8 cellular contexts compared by ENCODE assay signal in the genomic region with DNA sequence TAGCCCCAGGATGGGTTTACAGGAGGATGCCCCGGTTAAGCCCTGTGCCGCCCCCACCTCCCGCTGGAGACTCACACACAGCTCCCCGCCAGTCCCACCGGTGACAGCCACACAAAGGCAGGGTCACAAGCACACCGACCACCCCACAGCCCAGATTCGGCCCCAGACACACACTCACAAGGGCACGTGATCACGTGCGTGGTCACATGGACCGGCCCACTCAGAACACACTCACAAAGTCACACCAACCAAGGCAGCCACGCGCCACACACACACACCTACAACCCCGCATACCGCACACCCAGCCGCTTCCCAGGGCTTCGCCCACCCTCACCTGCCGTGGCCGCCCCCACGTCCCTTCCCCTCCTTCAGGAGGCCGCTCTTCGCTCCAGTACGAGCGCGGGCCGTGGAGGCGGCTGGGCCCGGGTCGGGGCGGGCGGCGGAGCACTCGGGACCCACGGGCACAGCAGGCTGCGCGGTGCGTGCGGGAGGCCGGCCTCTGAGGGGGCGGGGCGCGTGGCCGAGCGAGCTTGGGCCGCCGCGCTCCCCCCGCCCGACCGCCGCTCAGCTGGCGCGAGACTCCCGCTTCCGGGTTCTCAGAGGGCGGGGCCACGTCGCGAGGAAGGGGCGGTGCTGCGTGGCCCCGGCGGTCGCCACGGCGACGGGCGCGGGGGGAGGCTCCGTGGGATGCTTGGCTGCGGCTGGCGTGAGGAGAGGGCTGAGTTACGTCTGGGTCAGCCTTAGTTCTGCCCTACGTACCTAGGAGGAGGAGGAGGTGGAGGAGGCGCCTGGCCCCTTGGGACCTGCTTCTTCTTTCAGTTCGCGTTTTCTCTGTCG. TPM values are rescaled to one million over a fixed set of nuclear protein-coding genes. Genes with fewer than 3 reads are reported as not detected.
DNase-seq lines count a peak whose midpoint lies in the region; ATAC-seq and TF ChIP-seq lines count a peak whose summit lies in the region.

A gene with protein sequence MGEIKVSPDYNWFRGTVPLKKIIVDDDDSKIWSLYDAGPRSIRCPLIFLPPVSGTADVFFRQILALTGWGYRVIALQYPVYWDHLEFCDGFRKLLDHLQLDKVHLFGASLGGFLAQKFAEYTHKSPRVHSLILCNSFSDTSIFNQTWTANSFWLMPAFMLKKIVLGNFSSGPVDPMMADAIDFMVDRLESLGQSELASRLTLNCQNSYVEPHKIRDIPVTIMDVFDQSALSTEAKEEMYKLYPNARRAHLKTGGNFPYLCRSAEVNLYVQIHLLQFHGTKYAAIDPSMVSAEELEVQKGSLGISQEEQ (minus strand): TSS at position 584 of the 837 bp plus-strand sequence. CDS start 6,345 bp downstream, outside the sequence.

- intact Hi-C loops in activated T-helper 2 cell treated with anti-CD3 and anti-CD28 coated beads, Interferon-gamma antibody, Interleukin-2, Interleukin-4, amounts not matched to agents 10 μg/mL and 5 μg/mL and 100 μg/mL, durations not matched to agents 14 hours and 24 hours and 36 hours (cut with micrococcal nuclease): loop anchor here (2.0 to 5.0 kb wide), 2 partner anchors 97 to 307 kb away; a partner anchor contains a TSS
- intact Hi-C loops in natural killer cell (cut with micrococcal nuclease): loop anchor here (1.0 to 5.0 kb wide), 2 partner anchors 40 to 147 kb away; a partner anchor contains a TSS

- H3K9me3 ChIP-seq in Loucy (ENCODE audit: insufficient read depth, low read depth, low read length) (no peaks in the 10 kb centered on the region), RWPE2 (ENCODE audit: severe bottlenecking) (no peaks in the 10 kb centered on the region)

- H3K27ac Mint-ChIP-seq in activated T-helper 2 cell treated with anti-CD3 and anti-CD28 coated beads, Interferon-gamma antibody, Interleukin-2, Interleukin-4, amounts not matched to agents 10 μg/mL and 5 μg/mL and 100 μg/mL, durations not matched to agents 14 hours and 24 hours and 36 hours: peak within 1 kb of the TSS; percentile 90
- H3K27ac Mint-ChIP-seq in natural killer cell: peak within 1 kb of the TSS; percentile 94 to 96

- H3K4me1 ChIP-seq in Loucy (ENCODE audit: insufficient read depth, low read length, poor library complexity, severe bottlenecking) (peaks cover 35% of the 10 kb centered on the region), RWPE2 (ENCODE audit: insufficient read depth, poor library complexity, severe bottlenecking) (peaks cover 9% of the 10 kb centered on the region)

- ATAC-seq in RWPE2 (ENCODE audit: low read depth): peak; percentile 98
- peak; percentile 86 to 96 (median 89) for ATAC-seq in natural killer cell

- H3K4me3 ChIP-seq in H7 (ENCODE audit: insufficient read depth, low read depth, low read length) (peak within 1 kb of the TSS; percentile 88), Loucy (ENCODE audit: low read length, poor library complexity, severe bottlenecking) (peak within 1 kb of the TSS; percentile 97), RWPE2 (ENCODE audit: severe bottlenecking) (peak within 1 kb of the TSS; percentile 87)

- H3K4me3 Mint-ChIP-seq in activated T-helper 2 cell treated with anti-CD3 and anti-CD28 coated beads, Interferon-gamma antibody, Interleukin-2, Interleukin-4, amounts not matched to agents 10 μg/mL and 5 μg/mL and 100 μg/mL, durations not matched to agents 14 hours and 24 hours and 36 hours (ENCODE audit: low read depth): peak within 1 kb of the TSS; percentile 100
- peak within 1 kb of the TSS; percentile 99 for H3K4me3 Mint-ChIP-seq in natural killer cell

- H3K9me3 Mint-ChIP-seq in activated T-helper 2 cell treated with anti-CD3 and anti-CD28 coated beads, Interferon-gamma antibody, Interleukin-2, Interleukin-4, amounts not matched to agents 10 μg/mL and 5 μg/mL and 100 μg/mL, durations not matched to agents 14 hours and 24 hours and 36 hours: no peaks in the 10 kb centered on the region
- no peaks in the 10 kb centered on the region for H3K9me3 Mint-ChIP-seq in natural killer cell

- no peaks in the 10 kb centered on the region for H3K36me3 ChIP-seq in H7 (replicated peaks; ENCODE audit: control insufficient read depth, insufficient read depth, low read length)
- no peaks in the 10 kb centered on the region for H3K36me3 ChIP-seq in Loucy (ENCODE audit: insufficient read depth, low read length)
- peaks cover 10% of the 10 kb centered on the region; the same call in 1 of the 2 replicates for H3K36me3 ChIP-seq in RWPE2 (ENCODE audit: low read depth)

- peaks cover 7% of the 10 kb centered on the region for H4K20me1 ChIP-seq in Loucy (ENCODE audit: insufficient read depth, low read length, poor library complexity, severe bottlenecking)

- peak; percentile 95 for DNase-seq in ELF-1 (ENCODE audit: low read depth, low spot score)
- DNase-seq in H7: peak; percentile 96
- DNase-seq in RWPE2 (ENCODE audit: low spot score): peak; percentile 95
- DNase-seq in activated T-helper 2 cell treated with anti-CD3 and anti-CD28 coated beads, Interferon-gamma antibody, Interleukin-2, Interleukin-4, amounts not matched to agents 10 μg/mL and 5 μg/mL and 100 μg/mL, durations not matched to agents 14 hours and 24 hours and 36 hours (ENCODE audit: low spot score): peak; percentile 90
- DNase-seq in fibroblast of peridontal ligament (ENCODE audit: extremely low read depth): peak; percentile 88
- DNase-seq in natural killer cell: peak; percentile 93
- peak; percentile 71 to 86 (median 84) for DNase-seq in stimulated activated naive CD4-positive, alpha-beta T cell (lab: John Stamatoyannopoulos, UW)

- H3F3A ChIP-seq in Loucy (ENCODE audit: low read depth): no peaks in the 10 kb centered on the region; the same call in 1 of the 2 replicates

- peaks cover 38% of the 10 kb centered on the region for H3K4me1 Mint-ChIP-seq in activated T-helper 2 cell treated with anti-CD3 and anti-CD28 coated beads, Interferon-gamma antibody, Interleukin-2, Interleukin-4, amounts not matched to agents 10 μg/mL and 5 μg/mL and 100 μg/mL, durations not matched to agents 14 hours and 24 hours and 36 hours (ENCODE audit: low read depth)
- H3K4me1 Mint-ChIP-seq in natural killer cell: peaks cover 31 to 34% of the 10 kb centered on the region in 2 donors

- no peaks in the 10 kb centered on the region for H3K9me2 ChIP-seq in Loucy (replicated peaks; ENCODE audit: low read depth, low read length)

- H2AFZ ChIP-seq in Loucy (ENCODE audit: low read length): peak within 1 kb of the TSS; percentile 98

- H3K27me3 ChIP-seq in H7 (ENCODE audit: control insufficient read depth, insufficient read depth, low read length) (no peaks in the 10 kb centered on the region), Loucy (ENCODE audit: insufficient read depth, low read length, poor library complexity, severe bottlenecking) (no peaks in the 10 kb centered on the region), RWPE2 (ENCODE audit: insufficient read depth, poor library complexity, severe bottlenecking) (no peaks in the 10 kb centered on the region)

- H3K27me3 Mint-ChIP-seq in activated T-helper 2 cell treated with anti-CD3 and anti-CD28 coated beads, Interferon-gamma antibody, Interleukin-2, Interleukin-4, amounts not matched to agents 10 μg/mL and 5 μg/mL and 100 μg/mL, durations not matched to agents 14 hours and 24 hours and 36 hours (ENCODE audit: low read depth): no peaks in the 10 kb centered on the region
- no peaks in the 10 kb centered on the region for H3K27me3 Mint-ChIP-seq in natural killer cell (ENCODE audit: low read depth in 2 of 2)

- peak within 1 kb of the TSS; percentile 44 for H3K27ac ChIP-seq in RWPE2 (ENCODE audit: poor library complexity, severe bottlenecking)

- peak within 1 kb of the TSS; percentile 88 for H3K9ac ChIP-seq in Loucy (ENCODE audit: low read depth, low read length, poor library complexity, severe bottlenecking)

- H3K79me2 ChIP-seq in Loucy (ENCODE audit: insufficient read depth, low read length): peaks cover 28% of the 10 kb centered on the region

- TF ChIP-seq CTCF in Loucy (conservative IDR thresholded peaks at IDR 0.05; ENCODE audit: low read length): no peak
- no peak for TF ChIP-seq CTCF in RWPE2 (IDR thresholded peaks at IDR 0.05; ENCODE audit: poor library complexity, severe bottlenecking)
- no peak for TF ChIP-seq CTCF in natural killer cell (IDR thresholded peaks at IDR 0.05)

- H3K36me3 Mint-ChIP-seq in activated T-helper 2 cell treated with anti-CD3 and anti-CD28 coated beads, Interferon-gamma antibody, Interleukin-2, Interleukin-4, amounts not matched to agents 10 μg/mL and 5 μg/mL and 100 μg/mL, durations not matched to agents 14 hours and 24 hours and 36 hours (ENCODE audit: low read depth): peaks cover 16% of the 10 kb centered on the region
- no peaks in the 10 kb centered on the region for H3K36me3 Mint-ChIP-seq in natural killer cell

- peak within 1 kb of the TSS; percentile 94 for H3K4me2 ChIP-seq in Loucy (ENCODE audit: low read depth, low read length, poor library complexity, severe bottlenecking)

RNA-seq across cellular contexts. Expression of the gene that starts here (rescaled TPM):
- total RNA-seq in H7 (2014; rRNA removed; shearing (Covaris generic)): 53.2 and 59.9 TPM in 2 replicates
- 61.4 and 63.1 TPM in 2 replicates for total RNA-seq in activated T-helper 2 cell treated with anti-CD3 and anti-CD28 coated beads, Interferon-gamma antibody, Interleukin-2, Interleukin-4, amounts not matched to agents 10 μg/mL and 5 μg/mL and 100 μg/mL, durations not matched to agents 14 hours and 24 hours and 36 hours
- total RNA-seq in natural killer cell: 10 to 100 TPM; 39.6 to 52.3 (median 40.4) TPM

Comparison
In these comparisons a context has a peak if more than half of its experiments do, and no peak if none do; other contexts are left out.
1. Peak in every context shown above with its lines: DNase-seq, ATAC-seq, H3K4me3 ChIP-seq and H3K27ac ChIP-seq.